In the genomic region with DNA sequence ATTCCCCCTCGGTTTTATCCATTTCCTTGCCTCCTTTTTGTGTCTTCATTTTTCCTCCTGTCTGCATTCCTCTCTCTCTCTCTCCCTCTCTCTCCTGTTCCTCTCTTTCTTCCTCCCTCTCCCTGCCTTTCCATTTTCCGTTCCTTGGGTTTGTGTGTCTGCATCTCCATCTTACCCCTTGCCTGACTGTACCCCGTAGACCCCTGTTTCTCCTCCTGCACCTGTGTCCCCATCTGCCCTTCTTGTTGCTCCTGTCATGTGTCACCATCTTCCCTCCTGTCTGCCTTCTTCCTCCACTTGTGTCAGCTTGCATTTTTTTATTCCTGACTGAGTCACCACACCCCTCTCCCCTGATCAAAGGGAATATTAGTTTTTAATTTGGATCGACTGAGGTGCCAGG, we compare ENCODE assay signal across 16 cellular contexts. TPM values are rescaled to one million over a fixed set of nuclear protein-coding genes. Genes with fewer than 3 reads are reported as not detected.
A peak's percentile ranks its signal among the peaks of the same experiment; 100 is the strongest.
DNase-seq lines count a peak whose midpoint lies in the region; ATAC-seq and TF ChIP-seq lines count a peak whose summit lies in the region.
"Had no signal": no experiment of that assay in that cellular context is flagged by ENCODE, and none has a peak within 500 bp of the region (broad histone marks: within the 10 kb centered on the region; RNA-seq: fewer than 3 reads in every experiment).

No MANE protein-coding gene starts in this region.

- no peak for DNase-seq in stimulated activated naive CD8-positive, alpha-beta T cell treated with anti-CD3 and anti-CD28 coated beads, Interleukin-15, Interleukin-2, amounts not matched to agents 100 U/mL and 50 U/mL, for 24 hours
- no peak for DNase-seq in WERI-Rb-1
- no peak for DNase-seq in memory B cell (ENCODE audit: low spot score in 2 of 2)
- DNase-seq in testis, result no peak
- no peak for DNase-seq in activated CD4-positive, alpha-beta T cell treated with anti-CD3 and anti-CD28 coated beads for 36 hours
- DNase-seq: activated naive CD4-positive, alpha-beta T cell treated with anti-CD3 and anti-CD28 coated beads, Interleukin-2, amount 50 U/mL, for 16 hours; midbrain; sigmoid colon had no signal

- TF ChIP-seq CTCF in WERI-Rb-1 (IDR thresholded peaks at IDR 0.05; ENCODE audit: low read depth, low read length) (no peak), testis (IDR thresholded peaks at IDR 0.05) (no peak)

- H3K36me3 Mint-ChIP-seq in stimulated activated naive CD8-positive, alpha-beta T cell treated with anti-CD3 and anti-CD28 coated beads, Interleukin-15, Interleukin-2, amounts not matched to agents 100 ng/mL and 50 ng/mL, for 24 hours (ENCODE audit: low read depth), result no peaks in the 10 kb centered on the region
- peaks cover 4% of the 10 kb centered on the region for H3K36me3 Mint-ChIP-seq in memory B cell
- H3K36me3 Mint-ChIP-seq in activated CD4-positive, alpha-beta T cell treated with anti-CD3 and anti-CD28 coated beads for 36 hours (ENCODE audit: low read depth), result no peaks in the 10 kb centered on the region

- no peak for TF ChIP-seq POLR2A in testis (IDR thresholded peaks at IDR 0.05)

- peak overlapping the region; percentile 52 for H3K4me3 Mint-ChIP-seq in stimulated activated naive CD8-positive, alpha-beta T cell treated with anti-CD3 and anti-CD28 coated beads, Interleukin-15, Interleukin-2, amounts not matched to agents 100 ng/mL and 50 ng/mL, for 24 hours
- peak overlapping the region; percentile 66 for H3K4me3 Mint-ChIP-seq in memory B cell
- no peak overlapping the region for H3K4me3 Mint-ChIP-seq in activated CD4-positive, alpha-beta T cell treated with anti-CD3 and anti-CD28 coated beads for 36 hours

- peaks cover 3% of the 10 kb centered on the region for H3K9me3 Mint-ChIP-seq in stimulated activated naive CD8-positive, alpha-beta T cell treated with anti-CD3 and anti-CD28 coated beads, Interleukin-15, Interleukin-2, amounts not matched to agents 100 ng/mL and 50 ng/mL, for 24 hours
- no peaks in the 10 kb centered on the region for H3K9me3 Mint-ChIP-seq in memory B cell
- H3K9me3 Mint-ChIP-seq in activated CD4-positive, alpha-beta T cell treated with anti-CD3 and anti-CD28 coated beads for 36 hours (ENCODE audit: low read depth), result no peaks in the 10 kb centered on the region

- H3K27me3 ChIP-seq in WERI-Rb-1 (ENCODE audit: insufficient read depth, low read depth, severe bottlenecking), result no peaks in the 10 kb centered on the region
- H3K27me3 ChIP-seq in testis, result no peaks in the 10 kb centered on the region
- H3K27me3 ChIP-seq: SJCRH30 had no signal

- H3K27ac ChIP-seq in WERI-Rb-1 (peak overlapping the region; percentile 97), testis (no peak overlapping the region)
- H3K27ac ChIP-seq: coronary artery, KMS-11, sigmoid colon, SJCRH30 had no signal

- no peak for ATAC-seq in stimulated activated naive CD8-positive, alpha-beta T cell treated with anti-CD3 and anti-CD28 coated beads, Interleukin-15, Interleukin-2, amounts not matched to agents 100 U/mL and 50 U/mL, for 24 hours
- ATAC-seq in memory B cell (ENCODE audit: low read depth) (no peak), GM19467 (IDR thresholded peaks at IDR 0.05; ENCODE audit: unreplicated experiment) (no peak), GM21717 (IDR thresholded peaks at IDR 0.05; ENCODE audit: unreplicated experiment) (no peak)
- ATAC-seq in activated CD4-positive, alpha-beta T cell treated with anti-CD3 and anti-CD28 coated beads for 36 hours, result no peak
- ATAC-seq: activated CD4-positive, CD25-positive, alpha-beta regulatory T cell treated with anti-CD3 and anti-CD28 coated beads, Interleukin-2, amount 50 U/mL, for 24 hours had no signal

- peaks cover 75% of the 10 kb centered on the region for H3K27me3 Mint-ChIP-seq in stimulated activated naive CD8-positive, alpha-beta T cell treated with anti-CD3 and anti-CD28 coated beads, Interleukin-15, Interleukin-2, amounts not matched to agents 100 ng/mL and 50 ng/mL, for 24 hours
- H3K27me3 Mint-ChIP-seq in memory B cell, result peaks cover 21% of the 10 kb centered on the region
- H3K27me3 Mint-ChIP-seq in activated CD4-positive, alpha-beta T cell treated with anti-CD3 and anti-CD28 coated beads for 36 hours, result peaks cover 71% of the 10 kb centered on the region

- H3K36me3 ChIP-seq in WERI-Rb-1 (no peaks in the 10 kb centered on the region; the same call in 1 of the 2 replicates), testis (ENCODE audit: low read depth, missing control alignments) (no peaks in the 10 kb centered on the region)
- H3K36me3 ChIP-seq: sigmoid colon, SJCRH30 had no signal

- no peaks in the 10 kb centered on the region for H3K4me1 ChIP-seq in testis

- POLR2A ChIA-PET in activated CD4-positive, alpha-beta T cell treated with anti-CD3 and anti-CD28 coated beads for 36 hours (lab: Charles Lee), result no interaction called here

- 5 to 7% methylated on average over 4 of the region's 4 CpGs for WGBS in testis, 2 donors

- H3K4me3 ChIP-seq in WERI-Rb-1 (ENCODE audit: low read depth, low read length) (peak overlapping the region; percentile 75), testis (no peak overlapping the region)
- H3K4me3 ChIP-seq: coronary artery, sigmoid colon, SJCRH30 had no signal

- H3K27ac Mint-ChIP-seq in stimulated activated naive CD8-positive, alpha-beta T cell treated with anti-CD3 and anti-CD28 coated beads, Interleukin-15, Interleukin-2, amounts not matched to agents 100 ng/mL and 50 ng/mL, for 24 hours, result no peak overlapping the region
- peak overlapping the region; percentile 18 for H3K27ac Mint-ChIP-seq in memory B cell
- H3K27ac Mint-ChIP-seq in activated CD4-positive, alpha-beta T cell treated with anti-CD3 and anti-CD28 coated beads for 36 hours, result no peak overlapping the region

- CTCF ChIA-PET in activated CD4-positive, alpha-beta T cell treated with anti-CD3 and anti-CD28 coated beads for 36 hours (lab: Charles Lee), result interaction anchor here (0.8 to 1.8 kb wide), 3 partner anchors 14 to 96 kb away, joined by 3 to 8 read pairs (median 4); no protein-coding TSS in a partner anchor

- H3K4me1 Mint-ChIP-seq in stimulated activated naive CD8-positive, alpha-beta T cell treated with anti-CD3 and anti-CD28 coated beads, Interleukin-15, Interleukin-2, amounts not matched to agents 100 ng/mL and 50 ng/mL, for 24 hours (ENCODE audit: low read depth), result peaks cover 18% of the 10 kb centered on the region
- H3K4me1 Mint-ChIP-seq in memory B cell, result peaks cover 11% of the 10 kb centered on the region
- peaks cover 11% of the 10 kb centered on the region for H3K4me1 Mint-ChIP-seq in activated CD4-positive, alpha-beta T cell treated with anti-CD3 and anti-CD28 coated beads for 36 hours

- intact Hi-C loops in testis (cut with DNase I; ENCODE audit: low total_unique reads), result no loop called here
- intact Hi-C loops in activated CD4-positive, alpha-beta T cell treated with anti-CD3 and anti-CD28 coated beads for 36 hours (cut with DNase I, micrococcal nuclease), result loop anchor here in 1 of 2 experiments (5.0 kb wide), 1 partner anchor 346 kb away; a partner anchor contains a TSS

- no peaks in the 10 kb centered on the region for H3K9me3 ChIP-seq in WERI-Rb-1 (ENCODE audit: severe bottlenecking)
- no peaks in the 10 kb centered on the region for H3K9me3 ChIP-seq in testis
- H3K9me3 ChIP-seq: sigmoid colon, SJCRH30 had no signal

RNA-seq across cellular contexts. Expression of a gene that starts 1.8 kb away (rescaled TPM):
- 1 to 10 TPM; 1.2 to 1.6 TPM for total RNA-seq in testis
- polyA plus RNA-seq in testis (ENCODE audit: insufficient read depth, low read depth, low replicate concordance), result 0.83 TPM
- not detected for total RNA-seq in activated CD4-positive, alpha-beta T cell treated with anti-CD3 and anti-CD28 coated beads for 36 hours

RNA-seq across cellular contexts. Expression of a gene that starts 23.8 kb away (rescaled TPM):
- total RNA-seq in testis, result not detected
- not detected for polyA plus RNA-seq in testis (ENCODE audit: insufficient read depth, low read depth, low replicate concordance)
- total RNA-seq in activated CD4-positive, alpha-beta T cell treated with anti-CD3 and anti-CD28 coated beads for 36 hours, result not detected
- total RNA-seq: fibroblast of lung, SJCRH30 had no signal
- polyA plus RNA-seq: fibroblast of lung had no signal

RNA-seq across cellular contexts. Expression of a gene that starts 32.0 kb away (rescaled TPM):
- total RNA-seq in testis, result 1 to 10 TPM in 1 of 2 donors, under 1 TPM in 1; 0.56 to 2.9 TPM
- polyA plus RNA-seq in testis (ENCODE audit: insufficient read depth, low read depth, low replicate concordance), result 2.7 TPM
- total RNA-seq in activated CD4-positive, alpha-beta T cell treated with anti-CD3 and anti-CD28 coated beads for 36 hours, result not detected
- total RNA-seq: fibroblast of lung, sigmoid colon, SJCRH30 had no signal
- polyA plus RNA-seq: fibroblast of lung had no signal
